ENCODE assay signal across 12 cellular contexts in the genomic region with DNA sequence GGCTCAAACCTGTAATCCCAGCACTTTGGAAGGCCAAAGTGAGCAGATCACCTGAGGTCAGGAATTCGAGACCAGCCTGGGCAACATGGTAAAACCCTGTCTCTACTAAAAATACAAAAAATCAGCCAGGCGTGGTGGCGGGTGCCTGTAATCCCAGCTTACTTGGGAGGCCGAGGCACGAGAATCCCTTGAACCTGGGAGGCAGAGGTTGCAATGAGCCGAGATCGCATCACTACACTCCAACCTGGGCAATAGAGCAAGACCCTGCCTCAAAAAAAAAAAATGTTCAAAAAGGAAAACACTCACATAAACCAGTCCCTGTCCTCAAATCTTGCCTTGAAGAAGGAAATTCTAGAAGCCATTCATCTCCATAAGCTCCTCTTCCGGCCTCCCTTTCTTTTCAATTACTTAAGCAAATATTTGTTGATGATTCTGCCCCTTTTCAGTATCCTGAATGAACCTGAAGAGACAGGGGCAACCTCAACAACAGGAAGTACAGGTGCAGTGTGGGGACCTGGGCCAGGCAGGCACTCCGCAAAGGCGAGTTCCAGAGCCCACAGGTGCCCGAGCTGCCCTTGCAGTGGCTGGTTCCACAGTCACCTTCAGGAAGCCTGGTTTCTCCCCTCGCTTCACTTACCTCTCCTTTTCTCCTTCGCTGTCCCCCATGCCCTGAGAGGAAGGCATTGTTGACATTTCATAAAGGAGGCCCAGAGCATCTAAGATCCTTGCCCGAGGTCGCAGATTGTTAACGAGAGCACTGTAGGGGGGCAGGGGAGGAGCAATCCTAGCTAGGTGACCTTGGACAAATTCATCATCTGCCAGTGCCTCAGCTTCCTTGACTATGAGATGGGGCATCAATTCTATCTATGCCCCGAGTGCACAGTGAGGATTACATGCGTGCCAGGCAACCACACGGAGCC. TPM values are rescaled to one million over a fixed set of nuclear protein-coding genes. Genes with fewer than 3 reads are reported as not detected.
A peak's percentile ranks its signal among the peaks of the same experiment; 100 is the strongest.
DNase-seq lines count a peak whose midpoint lies in the region; ATAC-seq, FAIRE-seq and TF ChIP-seq lines count a peak whose summit lies in the region.
"Had no signal": no experiment of that assay in that cellular context is flagged by ENCODE, and none has a peak within 500 bp of the region (broad histone marks: within the 10 kb centered on the region; RNA-seq: fewer than 3 reads in every experiment).

No MANE protein-coding gene starts in this region.

- peaks cover 36 to 65% (median 49%) of the 10 kb centered on the region in 4 donors for H3K4me1 Mint-ChIP-seq in CD4-positive, alpha-beta memory T cell
- H3K4me1 Mint-ChIP-seq in IgD-negative memory B cell (peaks cover 28 to 34% (median 28%) of the 10 kb centered on the region in 3 donors), activated B cell treated with CpG ODN at 0.5 μM for 24 hours (peaks cover 37% of the 10 kb centered on the region)

- peaks cover 0 to 2% (median 0%) of the 10 kb centered on the region in 8 donors for H3K9me3 Mint-ChIP-seq in CD4-positive, alpha-beta memory T cell
- no peaks in the 10 kb centered on the region for H3K9me3 Mint-ChIP-seq in IgD-negative memory B cell
- H3K9me3 Mint-ChIP-seq in activated B cell treated with CpG ODN at 0.5 μM for 24 hours, result no peaks in the 10 kb centered on the region

- peak; percentile 59 to 68 (median 64) for DNase-seq in CD4-positive, alpha-beta memory T cell
- no peak for DNase-seq in activated B cell treated with CpG ODN at 0.5 μM for 24 hours
- DNase-seq in left colon, result peak in 1 of 2 donors; percentile 49
- DNase-seq in AG08396 (ENCODE audit: low spot score), result no peak
- DNase-seq in GM12892 (ENCODE audit: insufficient read length), result no peak
- no peak for DNase-seq in NK-92 (lab: John Stamatoyannopoulos, UW; ENCODE audit: unreplicated experiment)
- DNase-seq: EL, Karpas-422 had no signal

- H3K36me3 Mint-ChIP-seq in CD4-positive, alpha-beta memory T cell, result no peaks in the 10 kb centered on the region
- H3K36me3 Mint-ChIP-seq in IgD-negative memory B cell, result no peaks in the 10 kb centered on the region
- no peaks in the 10 kb centered on the region for H3K36me3 Mint-ChIP-seq in activated B cell treated with CpG ODN at 0.5 μM for 24 hours (ENCODE audit: low read depth)

- H3K4me1 ChIP-seq in CD4-positive, alpha-beta memory T cell (ENCODE audit: insufficient read depth, low read length), result peaks cover 45% of the 10 kb centered on the region

- no peak for TF ChIP-seq CTCF in activated B cell treated with CpG ODN at 0.5 μM for 24 hours (IDR thresholded peaks at IDR 0.05)

- TF ChIP-seq POLR2A in GM12892 (IDR thresholded peaks at IDR 0.05; ENCODE audit: low read depth, low read length), result no peak

- no peaks in the 10 kb centered on the region for H3K27me3 ChIP-seq in CD4-positive, alpha-beta memory T cell (ENCODE audit: insufficient read depth, low read length)
- H3K27me3 ChIP-seq: SJSA1 had no signal

- no peak for FAIRE-seq in GM12892 (lab: Jason Lieb, UNC)
- FAIRE-seq: endometrium had no signal

- no peaks in the 10 kb centered on the region for H3K27me3 Mint-ChIP-seq in CD4-positive, alpha-beta memory T cell
- peaks cover 3% of the 10 kb centered on the region for H3K27me3 Mint-ChIP-seq in IgD-negative memory B cell
- no peaks in the 10 kb centered on the region for H3K27me3 Mint-ChIP-seq in activated B cell treated with CpG ODN at 0.5 μM for 24 hours

- H3K27ac ChIP-seq in CD4-positive, alpha-beta memory T cell (ENCODE audit: low read depth, low read length), result peak overlapping the region; percentile 72
- H3K27ac ChIP-seq: SJSA1 had no signal

- H3K36me3 ChIP-seq in CD4-positive, alpha-beta memory T cell (ENCODE audit: insufficient read depth, low read length), result no peaks in the 10 kb centered on the region
- H3K36me3 ChIP-seq: SJSA1 had no signal

- ATAC-seq in activated B cell treated with CpG ODN at 0.5 μM for 24 hours (ENCODE audit: low read depth) (no peak), left colon (peak; percentile 48), HG02798 (IDR thresholded peaks at IDR 0.05; ENCODE audit: poor library complexity, unreplicated experiment) (no peak)

- peak overlapping the region in 1 of 2 donors; percentile 1 for H3K4me3 ChIP-seq in CD4-positive, alpha-beta memory T cell (ENCODE audit: low read length in 2 of 2)
- H3K4me3 ChIP-seq: SJSA1 had no signal

- H3K9me3 ChIP-seq in CD4-positive, alpha-beta memory T cell (ENCODE audit: control insufficient read depth in 1 of 2, low read length in 2 of 2), result no peaks in the 10 kb centered on the region
- H3K9me3 ChIP-seq: SJSA1 had no signal

- peak overlapping the region; percentile 72 to 92 (median 82) for H3K4me3 Mint-ChIP-seq in CD4-positive, alpha-beta memory T cell
- peak overlapping the region in 3 of 4 donors; percentile 33 to 84 (median 69) for H3K4me3 Mint-ChIP-seq in IgD-negative memory B cell
- peak overlapping the region; percentile 48 for H3K4me3 Mint-ChIP-seq in activated B cell treated with CpG ODN at 0.5 μM for 24 hours

- H3K27ac Mint-ChIP-seq in CD4-positive, alpha-beta memory T cell, result peak overlapping the region; percentile 94 to 99 (median 98)
- H3K27ac Mint-ChIP-seq in IgD-negative memory B cell (peak overlapping the region; percentile 71 to 97 (median 97)), activated B cell treated with CpG ODN at 0.5 μM for 24 hours (peak overlapping the region; percentile 95)

- CTCF ChIA-PET in CD4-positive, alpha-beta memory T cell (lab: Charles Lee; ENCODE audit: partially characterized antibody), result interaction anchor here (0.7 to 18.0 kb wide), 6 partner anchors 12 to 120 kb away, joined by 3 to 294 read pairs (median 6); partner anchors contain the start of genes SRP9 and TMEM63A
- CTCF ChIA-PET in activated B cell treated with CpG ODN at 0.5 μM for 24 hours (lab: Charles Lee), result interaction anchor here (1.0 to 2.2 kb wide), 6 partner anchors 13 to 423 kb away, joined by 3 to 10 read pairs (median 4); partner anchors contain the start of genes SRP9 and TMEM63A

- POLR2A ChIA-PET in CD4-positive, alpha-beta memory T cell (lab: Charles Lee; ENCODE audit: partially characterized antibody), result interaction anchor here (0.7 to 22.5 kb wide), 24 partner anchors 8 to 470 kb away, joined by 3 to 730 read pairs (median 8); partner anchors contain the start of genes H3-3A, LBR, LEFTY1 and PYCR2
- POLR2A ChIA-PET in activated B cell treated with CpG ODN at 0.5 μM for 24 hours (lab: Charles Lee), result interaction anchor here (0.7 to 7.5 kb wide), 10 partner anchors 9 to 430 kb away, joined by 3 to 93 read pairs (median 6); partner anchors contain the start of genes H3-3A, LEFTY1, PYCR2 and SDE2

- intact Hi-C loops in CD4-positive, alpha-beta memory T cell (cut with micrococcal nuclease), result loop anchor here (1.0 kb wide), 5 partner anchors 13 to 120 kb away; partner anchors contain the start of genes PYCR2 and TMEM63A
- intact Hi-C loops in activated B cell treated with CpG ODN at 0.5 μM for 24 hours (cut with micrococcal nuclease), result loop anchor here (1.0 kb wide), 4 partner anchors 16 to 423 kb away; partner anchors contain the start of genes SRP9 and TMEM63A
- intact Hi-C loops in left colon (cut with DNase I, micrococcal nuclease), result no loop called here

RNA-seq across cellular contexts. Expression of gene LEFTY1, which starts 8.9 kb away (rescaled TPM):
- under 1 TPM; 0.55 to 0.75 TPM for total RNA-seq in CD4-positive, alpha-beta memory T cell
- polyA plus RNA-seq in CD4-positive, alpha-beta memory T cell, result not detected
- polyA plus RNA-seq in IgD-negative memory B cell, result not detected
- total RNA-seq in activated B cell treated with CpG ODN at 0.5 μM for 24 hours, result not detected in 2 replicates
- 100 to 1,000 TPM; 106 to 385 TPM for total RNA-seq in left colon
- not detected for polyA plus RNA-seq in GM12892 (2012; ENCODE audit: missing spikeins)
- total RNA-seq: SJSA1 had no signal

RNA-seq across cellular contexts. Expression of gene TMEM63A, which starts 15.7 kb away (rescaled TPM):
- total RNA-seq in CD4-positive, alpha-beta memory T cell, result 100 to 1,000 TPM; 476 to 507 TPM
- polyA plus RNA-seq in CD4-positive, alpha-beta memory T cell, result 10 to 100 TPM; 46.2 to 79.5 TPM
- polyA plus RNA-seq in IgD-negative memory B cell, result 32.1 TPM
- 54.8 and 74.5 TPM in 2 replicates for total RNA-seq in activated B cell treated with CpG ODN at 0.5 μM for 24 hours
- total RNA-seq in left colon, result 100 to 1,000 TPM; 108 to 196 TPM
- 18.7 TPM for polyA plus RNA-seq in GM12892 (2012; ENCODE audit: missing spikeins)

RNA-seq across cellular contexts. Expression of gene PYCR2, which starts 26.2 kb away (rescaled TPM):
- 100 to 1,000 TPM; 102 to 116 TPM for total RNA-seq in CD4-positive, alpha-beta memory T cell
- polyA plus RNA-seq in CD4-positive, alpha-beta memory T cell, result 10 to 100 TPM; 73.6 to 86.6 TPM
- 68.9 TPM for polyA plus RNA-seq in IgD-negative memory B cell
- 109 and 110 TPM in 2 replicates for total RNA-seq in activated B cell treated with CpG ODN at 0.5 μM for 24 hours
- 10 to 100 TPM; 34.8 to 42.3 TPM for total RNA-seq in left colon
- 48.3 TPM for polyA plus RNA-seq in GM12892 (2012; ENCODE audit: missing spikeins)

RNA-seq across cellular contexts. Expression of gene LEFTY2, which starts 43.2 kb away (rescaled TPM):
- total RNA-seq in CD4-positive, alpha-beta memory T cell, result not detected
- not detected for polyA plus RNA-seq in CD4-positive, alpha-beta memory T cell
- polyA plus RNA-seq in IgD-negative memory B cell, result 0.20 TPM
- total RNA-seq in activated B cell treated with CpG ODN at 0.5 μM for 24 hours (not detected in 2 replicates), left colon (10 to 100 TPM in 1 of 2 donors, under 1 TPM in 1; 0.36 to 74.3 TPM)
- polyA plus RNA-seq in GM12892 (2012; ENCODE audit: missing spikeins), result not detected
- total RNA-seq: SJSA1 had no signal

Comparison
In these comparisons a context has a peak if more than half of its experiments do, and no peak if none do; other contexts are left out.
1. DNase-seq: peak in CD4-positive, alpha-beta memory T cell (5 of 5); none in activated B cell treated with CpG ODN at 0.5 μM for 24 hours (single experiment), AG08396 (single experiment), GM12892 (single experiment) and NK-92 (single experiment).
2. RNA of gene LEFTY1, which starts 8.9 kb away (total RNA-seq): 106 to 385 TPM in left colon; 0.55 to 0.75 TPM in CD4-positive, alpha-beta memory T cell and not detected in activated B cell treated with CpG ODN at 0.5 μM for 24 hours; every median in the first group is over 10 times any median in the second.
3. intact Hi-C loops: an anchor here in CD4-positive, alpha-beta memory T cell (1.0 kb wide) and activated B cell treated with CpG ODN at 0.5 μM for 24 hours (1.0 kb wide); none called in left colon.
4. Peak in every context shown above with its lines, with median percentiles within 50 percentile points of each other: H3K27ac Mint-ChIP-seq and H3K4me3 Mint-ChIP-seq.